21 cellular contexts compared by ENCODE assay signal in the genomic region with DNA sequence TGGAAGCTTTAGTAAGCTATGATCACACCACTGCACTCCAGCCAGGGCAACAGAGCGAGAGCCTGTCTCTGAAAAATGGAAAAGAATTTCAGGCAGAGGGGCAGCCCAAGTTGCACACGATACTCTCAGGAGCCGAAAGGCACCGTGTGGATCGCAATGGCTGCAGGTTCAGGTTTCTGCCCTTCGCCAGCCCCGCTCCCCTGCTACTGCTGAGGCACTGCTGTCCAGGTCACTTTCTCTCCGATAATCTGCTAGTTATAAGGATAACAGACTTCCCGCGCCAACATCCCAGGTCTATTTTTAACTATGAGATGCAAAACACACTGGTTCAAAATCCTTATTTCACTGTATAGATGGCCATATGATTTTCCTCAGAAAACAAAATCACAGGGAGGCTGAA. TPM values are rescaled to one million over a fixed set of nuclear protein-coding genes. Genes with fewer than 3 reads are reported as not detected.
DNase-seq lines count a peak whose midpoint lies in the region; ATAC-seq, FAIRE-seq and TF ChIP-seq lines count a peak whose summit lies in the region.
"Had no signal": no experiment of that assay in that cellular context is flagged by ENCODE, and none has a peak within 500 bp of the region (broad histone marks: within the 10 kb centered on the region; RNA-seq: fewer than 3 reads in every experiment).

No MANE protein-coding gene starts in this region.

- H3K27me3 ChIP-seq in left ventricle myocardium inferior (ENCODE audit: low read depth): no peaks in the 10 kb centered on the region
- H3K27me3 ChIP-seq in K562 (ENCODE audit: control insufficient read depth in 2 of 2, insufficient read depth in 2 of 2, low read length in 2 of 2): peaks cover 0 to 25% of the 10 kb centered on the region in 2 experiments; a peak in 3 of 5 replicates
- no peaks in the 10 kb centered on the region for H3K27me3 ChIP-seq in sigmoid colon
- H3K27me3 ChIP-seq: BLaER1 treated with 17β-estradiol and CSF1 and Interleukin-3, amounts not matched to agents 10 nM and 100 nM had no signal

- ATAC-seq in K562: no peak
- no peak for ATAC-seq in activated CD8-positive, alpha-beta T cell treated with anti-CD3 and anti-CD28 coated beads for 36 hours

- H3K4me2 ChIP-seq in K562 (ENCODE audit: insufficient read depth, low read length): no peak overlapping the region
- H3K4me2 ChIP-seq: A549; BLaER1 treated with 17β-estradiol and CSF1 and Interleukin-3, amounts not matched to agents 10 nM and 100 nM had no signal

- no peaks in the 10 kb centered on the region; the same call in 1 of the 2 replicates for H4K20me1 ChIP-seq in K562 (replicated peaks; ENCODE audit: control insufficient read depth, insufficient read depth, low read length)
- H4K20me1 ChIP-seq: BLaER1 treated with 17β-estradiol and CSF1 and Interleukin-3, amounts not matched to agents 10 nM and 100 nM had no signal

- POLR2A ChIA-PET in K562 (lab: Yijun Ruan, JAX): no interaction called here
- POLR2A ChIA-PET in activated CD8-positive, alpha-beta T cell treated with anti-CD3 and anti-CD28 coated beads for 36 hours (lab: Charles Lee): no interaction called here

- TF ChIP-seq EP300 in K562 (IDR thresholded peaks at IDR 0.05; ENCODE audit: low read length): no peak
- no peak for TF ChIP-seq EP300 in sigmoid colon (IDR thresholded peaks at IDR 0.05)

- H3K9ac ChIP-seq in K562 (ENCODE audit: insufficient read depth in 1 of 2, low read depth in 2 of 2, low read length in 2 of 2): no peak overlapping the region
- H3K9ac ChIP-seq: BLaER1 treated with 17β-estradiol and CSF1 and Interleukin-3, amounts not matched to agents 10 nM and 100 nM had no signal

- in situ Hi-C loops in K562 (cut with MboI): loop anchor here (10.0 kb wide), 1 partner anchor 143 kb away; no protein-coding TSS in a partner anchor

- TF ChIP-seq RAD21 in K562 (CRISPR knock-in tag; conservative IDR thresholded peaks at IDR 0.05 in 1 of 2, IDR thresholded peaks at IDR 0.05 in 1 of 2): no peak

- H3K9me3 ChIP-seq in left ventricle myocardium inferior (replicated peaks) (no peaks in the 10 kb centered on the region), K562 (replicated peaks; ENCODE audit: control insufficient read depth, insufficient read depth, low read depth, low read length) (no peaks in the 10 kb centered on the region), sigmoid colon (no peaks in the 10 kb centered on the region)
- H3K9me3 ChIP-seq: A549; BE2C; BLaER1 treated with 17β-estradiol and CSF1 and Interleukin-3, amounts not matched to agents 10 nM and 100 nM; HAP-1 had no signal

- no peak overlapping the region for H2AFZ ChIP-seq in K562 (ENCODE audit: low read depth, low read length)

- no TSS peak for BruUV-seq in K562 (replicated peaks; lab: Mats Ljungman, UMichigan)

- H3K36me3 ChIP-seq in left ventricle myocardium inferior (peaks cover 9% of the 10 kb centered on the region), K562 (ENCODE audit: control insufficient read depth, insufficient read depth, low read length) (no peaks in the 10 kb centered on the region; the same call in 2 of the 3 replicates), sigmoid colon (no peaks in the 10 kb centered on the region)
- H3K36me3 ChIP-seq: BE2C; BLaER1 treated with 17β-estradiol and CSF1 and Interleukin-3, amounts not matched to agents 10 nM and 100 nM; HAP-1 had no signal

- H3K27ac Mint-ChIP-seq in activated CD8-positive, alpha-beta T cell treated with anti-CD3 and anti-CD28 coated beads for 36 hours: no peak overlapping the region
- H3K27ac Mint-ChIP-seq: CD4-positive, alpha-beta memory T cell; HFFc6 had no signal

- H3K27ac ChIP-seq in left ventricle myocardium inferior (replicated peaks) (no peak overlapping the region), K562 (ENCODE audit: extremely low read depth, low read depth, low read length) (no peak overlapping the region), sigmoid colon (peak overlapping the region in 3 of 4 donors; percentile 7 to 44 (median 21))
- H3K27ac ChIP-seq: A549; BLaER1 treated with 17β-estradiol and CSF1 and Interleukin-3, amounts not matched to agents 10 nM and 100 nM had no signal

- no peaks in the 10 kb centered on the region for H3K79me2 ChIP-seq in K562 (ENCODE audit: control insufficient read depth, insufficient read depth, low read length)

- H3K4me1 ChIP-seq in left ventricle myocardium inferior (peaks cover 16% of the 10 kb centered on the region), K562 (replicated peaks in 1 of 2; ENCODE audit: control insufficient read depth in 2 of 2, insufficient read depth in 2 of 2, low read length in 2 of 2) (peaks cover 0 to 3% of the 10 kb centered on the region in 2 experiments; a peak in 1 of 5 replicates), sigmoid colon (peaks cover 0 to 43% (median 21%) of the 10 kb centered on the region in 4 donors)
- H3K4me1 ChIP-seq: A549; BE2C; BLaER1 treated with 17β-estradiol and CSF1 and Interleukin-3, amounts not matched to agents 10 nM and 100 nM had no signal

- DNase-seq in left ventricle myocardium inferior (no peak), cardiac septum (ENCODE audit: low spot score) (no peak), K562 (ENCODE audit: extremely low read depth in 1 of 4, low spot score in 3 of 4) (no peak), sigmoid colon (no peak), retina (no peak)
- DNase-seq in activated CD8-positive, alpha-beta T cell treated with anti-CD3 and anti-CD28 coated beads for 36 hours: no peak
- DNase-seq: ACHN; BE2C; Calu3; CD4-positive, alpha-beta memory T cell; DMS53; DMS79 treated with DMSO at 0.1 percent for 48 hours; GF-D8; GOT3; HFFc6 had no signal

- 45% methylated on average over 9 of the region's 10 CpGs for WGBS in K562 (ENCODE audit: insufficient coverage, low coverage, missing lambda C conversion rate)
- WGBS in sigmoid colon, 2 donors: 91 to 96% methylated on average over 10 of the region's 10 CpGs

- no peaks in the 10 kb centered on the region for H3K36me3 Mint-ChIP-seq in activated CD8-positive, alpha-beta T cell treated with anti-CD3 and anti-CD28 coated beads for 36 hours (ENCODE audit: low read depth)
- H3K36me3 Mint-ChIP-seq: CD4-positive, alpha-beta memory T cell had no signal

- CTCF ChIA-PET in K562 (lab: Yijun Ruan, JAX; ENCODE audit: low intra/inter-chr PET ratio): interaction anchor here (2.0 kb wide), 1 partner anchor 146 kb away, joined by 10 read pairs; no protein-coding TSS in a partner anchor
- CTCF ChIA-PET in activated CD8-positive, alpha-beta T cell treated with anti-CD3 and anti-CD28 coated beads for 36 hours (lab: Charles Lee): no interaction called here

- H3K4me3 ChIP-seq in left ventricle myocardium inferior (peak overlapping the region; percentile 17), K562 (no peak overlapping the region), sigmoid colon (peak overlapping the region in 1 of 4 donors; percentile 16)
- H3K4me3 ChIP-seq: A549; BLaER1 treated with 17β-estradiol and CSF1 and Interleukin-3, amounts not matched to agents 10 nM and 100 nM; HAP-1 had no signal

- no peaks in the 10 kb centered on the region for H3K4me1 Mint-ChIP-seq in activated CD8-positive, alpha-beta T cell treated with anti-CD3 and anti-CD28 coated beads for 36 hours (ENCODE audit: low read depth)
- H3K4me1 Mint-ChIP-seq: CD4-positive, alpha-beta memory T cell had no signal

- H3K27me3 Mint-ChIP-seq in activated CD8-positive, alpha-beta T cell treated with anti-CD3 and anti-CD28 coated beads for 36 hours: peaks cover 29% of the 10 kb centered on the region

- intact Hi-C loops in left ventricle myocardium inferior (cut with micrococcal nuclease) (no loop called here), cardiac septum (cut with DNase I) (no loop called here), K562 (cut with micrococcal nuclease) (loop anchor here (1.0 kb wide), 1 partner anchor 145 kb away; no protein-coding TSS in a partner anchor), sigmoid colon (cut with DNase I) (no loop called here)
- intact Hi-C loops in activated CD8-positive, alpha-beta T cell treated with anti-CD3 and anti-CD28 coated beads for 36 hours (cut with micrococcal nuclease): no loop called here

- FAIRE-seq in K562 (lab: Jason Lieb, UNC): peak; percentile 59
- FAIRE-seq: A549, GM12891, GM18507, H54 had no signal

- H3K9me3 Mint-ChIP-seq in activated CD8-positive, alpha-beta T cell treated with anti-CD3 and anti-CD28 coated beads for 36 hours: no peaks in the 10 kb centered on the region
- H3K9me3 Mint-ChIP-seq: CD4-positive, alpha-beta memory T cell; HFFc6 had no signal

- TF ChIP-seq CTCF in left ventricle myocardium inferior (IDR thresholded peaks at IDR 0.05; ENCODE audit: borderline replicate concordance) (no peak), K562 (IDR thresholded peaks at IDR 0.05 in 2 of 3, conservative IDR thresholded peaks at IDR 0.05 in 1 of 3; ENCODE audit: insufficient read depth in 2 of 3, low read depth in 1 of 3, low read length in 3 of 3) (no peak), sigmoid colon (IDR thresholded peaks at IDR 0.05) (no peak)
- no peak for TF ChIP-seq CTCF in activated CD8-positive, alpha-beta T cell treated with anti-CD3 and anti-CD28 coated beads for 36 hours (IDR thresholded peaks at IDR 0.05)

- TF ChIP-seq POLR2A in K562 (conservative IDR thresholded peaks at IDR 0.05) (no peak), sigmoid colon (IDR thresholded peaks at IDR 0.05) (no peak)

- no peaks in the 10 kb centered on the region for H3K9me1 ChIP-seq in K562 (ENCODE audit: control insufficient read depth, insufficient read depth, low read length)

- no peak overlapping the region for H3K4me3 Mint-ChIP-seq in activated CD8-positive, alpha-beta T cell treated with anti-CD3 and anti-CD28 coated beads for 36 hours
- H3K4me3 Mint-ChIP-seq: CD4-positive, alpha-beta memory T cell; HFFc6 had no signal

RNA-seq across cellular contexts. Expression of a gene that starts 11.1 kb away (rescaled TPM):
- total RNA-seq in left ventricle myocardium inferior: 14.7 TPM
- 14.0 TPM for total RNA-seq in cardiac septum
- 6.0 and 13.1 TPM in 2 replicates for total RNA-seq in K562 (2011; cell fraction: chromatin; rRNA removed; ENCODE audit: low replicate concordance)
- total RNA-seq in K562 (2011; cell fraction: nucleolus; rRNA removed): 3.0 and 3.8 TPM in 2 replicates
- total RNA-seq in K562 (2011; cell fraction: nucleoplasm; rRNA removed): 6.7 and 10.2 TPM in 2 replicates
- total RNA-seq in K562 (2014; rRNA removed): 5.0 and 6.3 TPM in 2 replicates
- 6.1 and 8.4 TPM in 2 replicates for total RNA-seq in K562 (2014; rRNA removed; fragmentation: Illumina TruSeq; extraction: Trizol)
- total RNA-seq in K562 (2015; rRNA removed; fragmentation: Illumina TruSeq; extraction: Trizol): 5.2 and 6.0 TPM in 2 replicates
- 8.2 and 10.1 TPM in 2 replicates for total RNA-seq in K562 (2021)
- 4.8 and 5.6 TPM in 2 replicates for polyA plus RNA-seq in K562 (2011; rRNA removed)
- 1.3 and 3.4 TPM in 2 replicates for polyA plus RNA-seq in K562 (2011; cell fraction: cytosol; rRNA removed)
- 5.5 and 8.9 TPM in 2 replicates for polyA plus RNA-seq in K562 (2011; cell fraction: nucleus; rRNA removed)
- 5.3 and 7.1 TPM in 2 replicates for polyA plus RNA-seq in K562 (2012)
- 6.6 and 11.4 TPM in 2 replicates for polyA plus RNA-seq in K562 (2014; fragmentation: Illumina TruSeq; extraction: Trizol)
- 1 to 10 TPM; 1.3 to 1.8 TPM for polyA plus RNA-seq in K562 (2014; fragmentation: Nextera tagmentation; extraction: Ambion mirVana)
- 3.2 and 12.2 TPM in 2 replicates for polyA plus RNA-seq in K562 (2014; rRNA removed)
- 4.4 and 6.1 TPM in 2 replicates for polyA minus RNA-seq in K562 (2011; rRNA and poly(A)+ RNA removed)
- 2.9 and 3.3 TPM in 2 replicates for polyA minus RNA-seq in K562 (2011; cell fraction: cytosol; rRNA and poly(A)+ RNA removed)
- polyA minus RNA-seq in K562 (2011; cell fraction: nucleus; rRNA and poly(A)+ RNA removed): 1.9 and 4.3 TPM in 2 replicates
- total RNA-seq in sigmoid colon: 10 to 100 TPM; 11.8 to 27.2 (median 24.0) TPM
- 10 to 100 TPM in 1 of 3 donors, 1 to 10 TPM in 2; 5.3 to 11.4 (median 7.6) TPM for polyA plus RNA-seq in sigmoid colon
- not detected for total RNA-seq in activated CD8-positive, alpha-beta T cell treated with anti-CD3 and anti-CD28 coated beads for 36 hours
- total RNA-seq: CD4-positive, alpha-beta memory T cell had no signal
- polyA plus RNA-seq: CD4-positive, alpha-beta memory T cell had no signal

Comparison
In these comparisons a context has a peak if more than half of its experiments do, and no peak if none do; other contexts are left out.
1. H3K27ac ChIP-seq: peak in sigmoid colon (3 of 4); none in left ventricle myocardium inferior (single experiment) and K562 (single experiment).
2. RNA of a gene that starts 11.1 kb away (total RNA-seq): 11.8 to 27.2 TPM in sigmoid colon, 14.7 TPM in left ventricle myocardium inferior (single experiment), 14.0 TPM in cardiac septum (single experiment) and 3.0 to 13.1 TPM in K562; not detected in activated CD8-positive, alpha-beta T cell treated with anti-CD3 and anti-CD28 coated beads for 36 hours; every median in the first group is over 4 times any median in the second.